ENCODE assay signal across 30 cellular contexts in genomic region chr2:66217039-66217438, GRCh38.
"Had no signal": no experiment of that assay in that cellular context is flagged by ENCODE, and none has a peak within 500 bp of the region (broad histone marks: within the 10 kb centered on the region; RNA-seq: fewer than 3 reads in every experiment).

No MANE protein-coding gene starts in this region.

- H3K27ac Mint-ChIP-seq: activated CD4-positive, alpha-beta memory T cell treated with anti-CD3 and anti-CD28 coated beads for 36 hours; activated CD4-positive, alpha-beta T cell treated with anti-CD3 and anti-CD28 coated beads for 36 hours; activated CD4-positive, alpha-beta T cell treated with anti-CD3 and anti-CD28 coated beads, Interleukin-2, amount 10 ng/mL, durations not matched to agents 24 days and 14 days; activated CD8-positive, alpha-beta memory T cell treated with anti-CD3 and anti-CD28 coated beads, Interleukin-2, amount 10 ng/mL, durations not matched to agents 7 days and 5 days; activated CD8-positive, alpha-beta T cell treated with anti-CD3 and anti-CD28 coated beads, Interleukin-2, amount 10 ng/mL, durations not matched to agents 7 days and 5 days; activated naive CD4-positive, alpha-beta T cell treated with anti-CD3 and anti-CD28 coated beads for 36 hours; activated naive CD4-positive, alpha-beta T cell treated with anti-CD3 and anti-CD28 coated beads, Interleukin-2, amount 50 U/mL, for 24 hours; activated naive CD8-positive, alpha-beta T cell treated with anti-CD3 and anti-CD28 coated beads for 36 hours; activated naive CD8-positive, alpha-beta T cell treated with anti-CD3 and anti-CD28 coated beads, Interleukin-2, amount 50 U/mL, for 24 hours; activated T-helper 1 cell treated with anti-CD3 and anti-CD28 coated beads, Interleukin-12 subunit alpha, Interleukin-12 subunit beta, Interleukin-2, Interleukin-4 antibody, amounts not matched to agents 30 ng/mL and 10 ng/mL and 1 ng/mL, durations not matched to agents 14 hours and 24 hours and 36 hours; activated T-helper 2 cell treated with anti-CD3 and anti-CD28 coated beads, Interferon-gamma antibody, Interleukin-2, Interleukin-4, amounts not matched to agents 10 μg/mL and 5 μg/mL and 100 μg/mL, durations not matched to agents 14 hours and 24 hours and 36 hours; effector memory CD8-positive, alpha-beta T cell had no signal

- H3K27me3 Mint-ChIP-seq: activated CD4-positive, alpha-beta memory T cell treated with anti-CD3 and anti-CD28 coated beads for 36 hours; activated CD4-positive, alpha-beta T cell treated with anti-CD3 and anti-CD28 coated beads for 36 hours; activated CD4-positive, alpha-beta T cell treated with anti-CD3 and anti-CD28 coated beads, Interleukin-2, amount 10 ng/mL, durations not matched to agents 24 days and 14 days; activated CD8-positive, alpha-beta memory T cell treated with anti-CD3 and anti-CD28 coated beads, Interleukin-2, amount 10 ng/mL, durations not matched to agents 7 days and 5 days; activated naive CD4-positive, alpha-beta T cell treated with anti-CD3 and anti-CD28 coated beads, Interleukin-2, amount 50 U/mL, for 24 hours; activated naive CD8-positive, alpha-beta T cell treated with anti-CD3 and anti-CD28 coated beads for 36 hours; effector memory CD8-positive, alpha-beta T cell had no signal

- H3K4me3 ChIP-seq: adrenal gland, body of pancreas had no signal

- H3K36me3 ChIP-seq: adrenal gland had no signal

- H3K4me1 ChIP-seq: adrenal gland had no signal

- DNase-seq: activated CD4-positive, alpha-beta memory T cell treated with anti-CD3 and anti-CD28 coated beads for 36 hours; activated CD4-positive, alpha-beta T cell treated with anti-CD3 and anti-CD28 coated beads for 36 hours; activated CD4-positive, alpha-beta T cell treated with anti-CD3 and anti-CD28 coated beads, Interleukin-2, amount 10 ng/mL, durations not matched to agents 24 days and 14 days; activated CD4-positive, CD25-positive, alpha-beta regulatory T cell; activated CD4-positive, CD25-positive, alpha-beta regulatory T cell treated with anti-CD3 and anti-CD28 coated beads, Interleukin-2, amount 50 U/mL, for 72 hours; activated CD8-positive, alpha-beta memory T cell treated with anti-CD3 and anti-CD28 coated beads, Interleukin-2, amount 10 ng/mL, durations not matched to agents 7 days and 5 days; activated CD8-positive, alpha-beta memory T cell treated with anti-CD3 and anti-CD28 coated beads, Interleukin-2, amount 50 U/mL, for 4 hours; activated CD8-positive, alpha-beta T cell treated with anti-CD3 and anti-CD28 coated beads, Interleukin-2, amount 10 ng/mL, durations not matched to agents 7 days and 5 days; activated effector memory CD4-positive, alpha-beta T cell treated with anti-CD3 and anti-CD28 coated beads, Interleukin-2, amount 50 U/mL, for 16 hours; activated naive CD4-positive, alpha-beta T cell treated with anti-CD3 and anti-CD28 coated beads for 36 hours; activated naive CD8-positive, alpha-beta T cell treated with anti-CD3 and anti-CD28 coated beads for 36 hours; activated naive CD8-positive, alpha-beta T cell treated with anti-CD3 and anti-CD28 coated beads, Interleukin-2, amount 50 U/mL, for 24 hours; activated T-cell treated with anti-CD3 and anti-CD28 coated beads, Interleukin-2, amount 50 U/mL, for 1 hour; activated T-cell treated with anti-CD3 and anti-CD28 coated beads, Interleukin-2, amount 50 U/mL, for 48 hours; adrenal gland; amygdala; aorta; body of pancreas; caudate nucleus; cortex of kidney; dermis blood vessel endothelial cell; effector CD4-positive, alpha-beta T cell; effector memory CD8-positive, alpha-beta T cell; foreskin fibroblast; glutamatergic neuron; T-helper 2 cell had no signal

- H3K36me3 Mint-ChIP-seq: activated CD4-positive, alpha-beta memory T cell treated with anti-CD3 and anti-CD28 coated beads for 36 hours; activated CD8-positive, alpha-beta memory T cell treated with anti-CD3 and anti-CD28 coated beads, Interleukin-2, amount 10 ng/mL, durations not matched to agents 7 days and 5 days; activated naive CD4-positive, alpha-beta T cell treated with anti-CD3 and anti-CD28 coated beads, Interleukin-2, amount 50 U/mL, for 24 hours; activated naive CD8-positive, alpha-beta T cell treated with anti-CD3 and anti-CD28 coated beads for 36 hours had no signal

- H3K27me3 ChIP-seq: adrenal gland, body of pancreas had no signal

- ATAC-seq: activated CD4-positive, alpha-beta T cell treated with anti-CD3 and anti-CD28 coated beads for 36 hours; activated CD8-positive, alpha-beta memory T cell treated with anti-CD3 and anti-CD28 coated beads, Interleukin-2, amount 10 ng/mL, durations not matched to agents 7 days and 5 days; activated CD8-positive, alpha-beta T cell treated with anti-CD3 and anti-CD28 coated beads, Interleukin-2, amount 10 ng/mL, durations not matched to agents 7 days and 5 days; activated naive CD8-positive, alpha-beta T cell treated with anti-CD3 and anti-CD28 coated beads, Interleukin-2, amount 50 U/mL, for 24 hours; body of pancreas; effector memory CD8-positive, alpha-beta T cell had no signal

- H3K27ac ChIP-seq: adrenal gland, body of pancreas, epithelial cell of prostate had no signal

- H3K4me3 Mint-ChIP-seq: activated CD4-positive, alpha-beta memory T cell treated with anti-CD3 and anti-CD28 coated beads for 36 hours; activated CD4-positive, alpha-beta T cell treated with anti-CD3 and anti-CD28 coated beads for 36 hours; activated CD4-positive, alpha-beta T cell treated with anti-CD3 and anti-CD28 coated beads, Interleukin-2, amount 10 ng/mL, durations not matched to agents 24 days and 14 days; activated CD8-positive, alpha-beta memory T cell treated with anti-CD3 and anti-CD28 coated beads, Interleukin-2, amount 10 ng/mL, durations not matched to agents 7 days and 5 days; activated CD8-positive, alpha-beta T cell treated with anti-CD3 and anti-CD28 coated beads, Interleukin-2, amount 10 ng/mL, durations not matched to agents 7 days and 5 days; activated naive CD4-positive, alpha-beta T cell treated with anti-CD3 and anti-CD28 coated beads for 36 hours; activated naive CD4-positive, alpha-beta T cell treated with anti-CD3 and anti-CD28 coated beads, Interleukin-2, amount 50 U/mL, for 24 hours; activated naive CD8-positive, alpha-beta T cell treated with anti-CD3 and anti-CD28 coated beads for 36 hours; activated naive CD8-positive, alpha-beta T cell treated with anti-CD3 and anti-CD28 coated beads, Interleukin-2, amount 50 U/mL, for 24 hours; activated T-helper 1 cell treated with anti-CD3 and anti-CD28 coated beads, Interleukin-12 subunit alpha, Interleukin-12 subunit beta, Interleukin-2, Interleukin-4 antibody, amounts not matched to agents 30 ng/mL and 10 ng/mL and 1 ng/mL, durations not matched to agents 14 hours and 24 hours and 36 hours; effector memory CD8-positive, alpha-beta T cell had no signal

- H3K9me3 Mint-ChIP-seq: activated CD4-positive, alpha-beta T cell treated with anti-CD3 and anti-CD28 coated beads, Interleukin-2, amount 10 ng/mL, durations not matched to agents 24 days and 14 days; activated naive CD4-positive, alpha-beta T cell treated with anti-CD3 and anti-CD28 coated beads, Interleukin-2, amount 50 U/mL, for 24 hours; activated T-helper 1 cell treated with anti-CD3 and anti-CD28 coated beads, Interleukin-12 subunit alpha, Interleukin-12 subunit beta, Interleukin-2, Interleukin-4 antibody, amounts not matched to agents 30 ng/mL and 10 ng/mL and 1 ng/mL, durations not matched to agents 14 hours and 24 hours and 36 hours had no signal

- H3K4me1 Mint-ChIP-seq: activated CD4-positive, alpha-beta T cell treated with anti-CD3 and anti-CD28 coated beads for 36 hours; activated CD4-positive, alpha-beta T cell treated with anti-CD3 and anti-CD28 coated beads, Interleukin-2, amount 10 ng/mL, durations not matched to agents 24 days and 14 days; activated CD8-positive, alpha-beta memory T cell treated with anti-CD3 and anti-CD28 coated beads, Interleukin-2, amount 10 ng/mL, durations not matched to agents 7 days and 5 days; activated naive CD4-positive, alpha-beta T cell treated with anti-CD3 and anti-CD28 coated beads, Interleukin-2, amount 50 U/mL, for 24 hours; activated naive CD8-positive, alpha-beta T cell treated with anti-CD3 and anti-CD28 coated beads for 36 hours; activated naive CD8-positive, alpha-beta T cell treated with anti-CD3 and anti-CD28 coated beads, Interleukin-2, amount 50 U/mL, for 24 hours had no signal

- H3K9me3 ChIP-seq: adrenal gland, body of pancreas had no signal
